In the genomic region with DNA sequence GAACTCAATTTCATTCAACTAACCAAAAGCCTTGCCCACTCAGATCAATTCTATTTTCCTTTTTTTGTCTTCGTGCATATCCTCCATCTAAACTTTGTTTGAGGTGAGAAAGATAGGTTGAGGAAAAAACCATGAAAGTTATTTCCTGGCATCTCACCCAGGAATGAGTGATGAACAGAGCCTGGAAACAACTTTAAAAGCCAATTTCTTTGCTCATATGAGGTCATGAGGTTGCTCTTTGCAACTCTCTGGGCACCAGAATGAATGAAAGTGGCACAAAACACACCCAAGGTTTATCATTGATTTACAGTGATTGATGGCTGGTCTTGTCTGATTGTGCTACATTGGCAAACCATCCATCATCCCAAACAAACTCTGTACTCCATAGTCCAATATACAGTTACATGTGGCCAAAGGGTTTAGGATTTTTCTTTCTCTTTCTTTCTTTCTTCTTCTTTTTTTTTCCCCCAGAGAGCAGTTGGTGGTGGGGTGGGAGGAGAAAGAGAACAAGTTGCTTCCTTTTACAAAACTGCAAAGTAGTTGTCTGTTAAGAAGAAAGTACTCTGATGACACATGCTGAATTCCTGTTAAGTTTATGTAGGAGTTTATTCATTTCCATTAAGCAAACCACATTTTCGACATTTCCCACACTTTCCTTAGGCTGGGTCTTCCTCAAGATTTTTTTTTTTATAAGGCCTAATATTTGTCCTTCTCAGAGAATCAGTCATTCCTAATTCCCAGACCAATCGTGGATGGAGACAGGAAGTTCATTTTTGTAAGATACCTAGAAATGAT, we compare ENCODE assay signal across 17 cellular contexts.
DNase-seq lines count a peak whose midpoint lies in the region; ATAC-seq and TF ChIP-seq lines count a peak whose summit lies in the region.
"Had no signal": no experiment of that assay in that cellular context is flagged by ENCODE, and none has a peak within 500 bp of the region (broad histone marks: within the 10 kb centered on the region; RNA-seq: fewer than 3 reads in every experiment).

No MANE protein-coding gene starts in this region.

- no peak for TF ChIP-seq EP300 in transverse colon (IDR thresholded peaks at IDR 0.05; ENCODE audit: low read depth)

- no peak for ATAC-seq in GM21786 (IDR thresholded peaks at IDR 0.05; ENCODE audit: unreplicated experiment)
- ATAC-seq in activated T-cell treated with anti-CD3 and anti-CD28 coated beads, Interleukin-2, amount 50 U/mL, for 72 hours (replicated peaks in 1 of 2), result no peak
- ATAC-seq: activated T-helper 17 cell treated with anti-CD3 and anti-CD28 coated beads, Interleukin-2, amount 50 U/mL, for 72 hours; Right ventricle myocardium inferior had no signal

- peak overlapping the region; percentile 63 for H3K4me2 ChIP-seq in osteoblast (ENCODE audit: insufficient read depth, low read length)

- H3K27me3 Mint-ChIP-seq in chondrocyte (ENCODE audit: low read depth), result no peaks in the 10 kb centered on the region
- H3K27me3 Mint-ChIP-seq in activated T-cell treated with anti-CD3 and anti-CD28 coated beads, Interleukin-2, amount 50 U/mL, for 72 hours (ENCODE audit: low read depth), result no peaks in the 10 kb centered on the region
- H3K27me3 Mint-ChIP-seq: activated CD4-positive, alpha-beta memory T cell treated with anti-CD3 and anti-CD28 coated beads, Interleukin-2, amount 10 ng/mL, durations not matched to agents 7 days and 5 days; CD4-positive, alpha-beta T cell had no signal

- H2AFZ ChIP-seq in osteoblast (ENCODE audit: low read length), result peak overlapping the region; percentile 20

- H3K4me1 ChIP-seq in osteoblast (ENCODE audit: insufficient read depth, low read length) (peaks cover 39% of the 10 kb centered on the region), transverse colon (no peaks in the 10 kb centered on the region)
- H3K4me1 ChIP-seq: ascending aorta had no signal

- TF ChIP-seq POLR2A in transverse colon (IDR thresholded peaks at IDR 0.05), result no peak

- no peaks in the 10 kb centered on the region for H3K27me3 ChIP-seq in osteoblast (ENCODE audit: insufficient read depth, low read length)
- no peaks in the 10 kb centered on the region for H3K27me3 ChIP-seq in transverse colon
- H3K27me3 ChIP-seq: ascending aorta, tibial artery had no signal

- H3K9me3 ChIP-seq in osteoblast (ENCODE audit: low read depth, low read length) (no peaks in the 10 kb centered on the region), transverse colon (no peaks in the 10 kb centered on the region)
- H3K9me3 ChIP-seq: ascending aorta, tibial artery had no signal

- intact Hi-C loops in transverse colon (cut with DNase I; ENCODE audit: low total_unique reads), result no loop called here

- no peak overlapping the region for H3K4me3 ChIP-seq in osteoblast (ENCODE audit: insufficient read depth, low read length)
- H3K4me3 ChIP-seq in transverse colon, result no peak overlapping the region
- H3K4me3 ChIP-seq: ascending aorta, tibial artery had no signal

- H3K27ac Mint-ChIP-seq in chondrocyte (ENCODE audit: unreplicated experiment), result peak overlapping the region; percentile 87
- H3K27ac Mint-ChIP-seq in activated T-cell treated with anti-CD3 and anti-CD28 coated beads, Interleukin-2, amount 50 U/mL, for 72 hours, result no peak overlapping the region
- H3K27ac Mint-ChIP-seq: activated CD4-positive, alpha-beta memory T cell treated with anti-CD3 and anti-CD28 coated beads, Interleukin-2, amount 10 ng/mL, durations not matched to agents 7 days and 5 days; activated T-helper 17 cell treated with anti-CD3 and anti-CD28 coated beads, Interleukin-2, amount 50 U/mL, for 72 hours; CD4-positive, alpha-beta T cell had no signal

- DNase-seq in COLO829 (ENCODE audit: low spot score) (peak; percentile 8), M059J (ENCODE audit: low read depth) (peak; percentile 80), chondrocyte (ENCODE audit: low spot score) (no peak), osteoblast (ENCODE audit: insufficient read length, low spot score, missing footprints) (no peak), transverse colon (no peak), AML-193 (lab: John Stamatoyannopoulos, UW) (no peak)
- no peak for DNase-seq in activated T-cell treated with anti-CD3 and anti-CD28 coated beads, Interleukin-2, amount 50 U/mL, for 72 hours
- DNase-seq: activated CD4-positive, alpha-beta memory T cell treated with anti-CD3 and anti-CD28 coated beads, Interleukin-2, amount 10 ng/mL, durations not matched to agents 7 days and 5 days; CD4-positive, alpha-beta T cell; effector CD8-positive, alpha-beta T cell; NCI-H187; NCI-H526 treated with DMSO at 0.1 percent for 48 hours; tibial artery had no signal

- H4K20me1 ChIP-seq in osteoblast (ENCODE audit: insufficient read depth, low read length), result no peaks in the 10 kb centered on the region

- no peak overlapping the region for H3K4me3 Mint-ChIP-seq in chondrocyte (ENCODE audit: unreplicated experiment)
- H3K4me3 Mint-ChIP-seq in activated T-cell treated with anti-CD3 and anti-CD28 coated beads, Interleukin-2, amount 50 U/mL, for 72 hours, result no peak overlapping the region
- H3K4me3 Mint-ChIP-seq: activated CD4-positive, alpha-beta memory T cell treated with anti-CD3 and anti-CD28 coated beads, Interleukin-2, amount 10 ng/mL, durations not matched to agents 7 days and 5 days; activated T-helper 17 cell treated with anti-CD3 and anti-CD28 coated beads, Interleukin-2, amount 50 U/mL, for 72 hours; CD4-positive, alpha-beta T cell had no signal

- peak overlapping the region; percentile 91 for H3K27ac ChIP-seq in osteoblast (ENCODE audit: low read depth, low read length)
- no peak overlapping the region for H3K27ac ChIP-seq in transverse colon
- H3K27ac ChIP-seq: ascending aorta, tibial artery had no signal

- in situ Hi-C loops in transverse colon (cut with MboI; ENCODE audit: low pct_ligation_motif_present in 1 of 4, low pct_unique_long_range_greater_than_20kb in 1 of 4, low sequenced_read_pairs in 3 of 4), result no loop called here

- H3K36me3 ChIP-seq in osteoblast (ENCODE audit: insufficient read depth, low read length) (no peaks in the 10 kb centered on the region), transverse colon (no peaks in the 10 kb centered on the region)
- H3K36me3 ChIP-seq: ascending aorta, tibial artery had no signal

- TF ChIP-seq CTCF in chondrocyte (IDR thresholded peaks at IDR 0.05) (no peak), osteoblast (IDR thresholded peaks at IDR 0.05; ENCODE audit: extremely low read depth, low read depth, low read length) (no peak), transverse colon (IDR thresholded peaks at IDR 0.05) (no peak)

- H3K79me2 ChIP-seq in osteoblast (ENCODE audit: insufficient read depth, low read length), result no peaks in the 10 kb centered on the region

- 56% methylated on average over 3 of the region's 3 CpGs for WGBS in transverse colon (ENCODE audit: low coverage in 1 of 2), 2 donors

- peaks cover 1% of the 10 kb centered on the region for H3K36me3 Mint-ChIP-seq in chondrocyte (ENCODE audit: low read depth)
- no peaks in the 10 kb centered on the region for H3K36me3 Mint-ChIP-seq in activated T-cell treated with anti-CD3 and anti-CD28 coated beads, Interleukin-2, amount 50 U/mL, for 72 hours (ENCODE audit: insufficient read depth in 2 of 2)

- H3K9me3 Mint-ChIP-seq in chondrocyte (ENCODE audit: low read depth), result peaks cover 8% of the 10 kb centered on the region
- H3K9me3 Mint-ChIP-seq in activated T-cell treated with anti-CD3 and anti-CD28 coated beads, Interleukin-2, amount 50 U/mL, for 72 hours, result no peaks in the 10 kb centered on the region
- H3K9me3 Mint-ChIP-seq: activated CD4-positive, alpha-beta memory T cell treated with anti-CD3 and anti-CD28 coated beads, Interleukin-2, amount 10 ng/mL, durations not matched to agents 7 days and 5 days; activated T-helper 17 cell treated with anti-CD3 and anti-CD28 coated beads, Interleukin-2, amount 50 U/mL, for 72 hours; CD4-positive, alpha-beta T cell had no signal

- H3K4me1 Mint-ChIP-seq in chondrocyte (ENCODE audit: low read depth), result peaks cover 56% of the 10 kb centered on the region
- H3K4me1 Mint-ChIP-seq in activated T-cell treated with anti-CD3 and anti-CD28 coated beads, Interleukin-2, amount 50 U/mL, for 72 hours (ENCODE audit: low read depth), result no peaks in the 10 kb centered on the region
- H3K4me1 Mint-ChIP-seq: activated CD4-positive, alpha-beta memory T cell treated with anti-CD3 and anti-CD28 coated beads, Interleukin-2, amount 10 ng/mL, durations not matched to agents 7 days and 5 days; activated T-helper 17 cell treated with anti-CD3 and anti-CD28 coated beads, Interleukin-2, amount 50 U/mL, for 72 hours had no signal

Comparison
In these comparisons a context has a peak if more than half of its experiments do, and no peak if none do; other contexts are left out.
1. DNase-seq: peak in COLO829 (single experiment) and M059J (single experiment); none in chondrocyte (single experiment), osteoblast (single experiment), transverse colon (single experiment), AML-193 (0 of 2) and activated T-cell treated with anti-CD3 and anti-CD28 coated beads, Interleukin-2, amount 50 U/mL, for 72 hours (0 of 2).